Comparison of ENCODE assay signal across 9 cellular contexts in genomic region chr18:79404567-79404910, GRCh38. TPM values are rescaled to one million over a fixed set of nuclear protein-coding genes. Genes with fewer than 3 reads are reported as not detected.
DNase-seq lines count a peak whose midpoint lies in the region; ATAC-seq and TF ChIP-seq lines count a peak whose summit lies in the region.
"Had no signal": no experiment of that assay in that cellular context is flagged by ENCODE, and none has a peak within 500 bp of the region (broad histone marks: within the 10 kb centered on the region; RNA-seq: fewer than 3 reads in every experiment).

No MANE protein-coding gene starts in this region.

- TF ChIP-seq POLR2A in spleen (IDR thresholded peaks at IDR 0.05), result no peak

- H3K4me1 ChIP-seq in effector memory CD4-positive, alpha-beta T cell (ENCODE audit: control insufficient read depth, insufficient read depth, low read length, poor library complexity, severe bottlenecking), result peaks cover 58% of the 10 kb centered on the region
- H3K4me1 ChIP-seq in spleen, result peaks cover 48 to 81% (median 64%) of the 10 kb centered on the region in 6 donors

- CTCF ChIA-PET in T-cell (lab: Charles Lee), result interaction anchor here in 1 of 2 donors (0.5 kb wide), 1 partner anchor 13 kb away, joined by 5 read pairs; no protein-coding TSS in a partner anchor

- H3K9me3 Mint-ChIP-seq in IgD-negative memory B cell (no peaks in the 10 kb centered on the region), T-cell (no peaks in the 10 kb centered on the region)

- H3K4me3 ChIP-seq in effector memory CD4-positive, alpha-beta T cell (ENCODE audit: insufficient read depth, low read depth, low read length, poor library complexity, severe bottlenecking), result peak overlapping the region; percentile 48
- peak overlapping the region in 1 of 8 donors; percentile 74 for H3K4me3 ChIP-seq in spleen

- H3K36me3 ChIP-seq in effector memory CD4-positive, alpha-beta T cell (ENCODE audit: control insufficient read depth, insufficient read depth, low read length), result peaks cover under 1% of the 10 kb centered on the region
- H3K36me3 ChIP-seq in spleen, result peaks cover 0 to 24% (median 0%) of the 10 kb centered on the region in 6 donors

- POLR2A ChIA-PET in T-cell (lab: Charles Lee), result no interaction called here

- no peaks in the 10 kb centered on the region for H3K9me3 ChIP-seq in effector memory CD4-positive, alpha-beta T cell (ENCODE audit: control insufficient read depth, low read length)
- no peaks in the 10 kb centered on the region for H3K9me3 ChIP-seq in spleen
- H3K9me3 ChIP-seq: heart left ventricle had no signal

- H3K4me1 Mint-ChIP-seq in IgD-negative memory B cell, result peaks cover 38 to 54% (median 39%) of the 10 kb centered on the region in 3 donors
- H3K4me1 Mint-ChIP-seq in T-cell, result peaks cover 64 to 71% (median 64%) of the 10 kb centered on the region in 3 donors

- no peaks in the 10 kb centered on the region for H3K27me3 Mint-ChIP-seq in IgD-negative memory B cell
- H3K27me3 Mint-ChIP-seq in T-cell, result no peaks in the 10 kb centered on the region

- intact Hi-C loops in spleen (cut with DNase I; ENCODE audit: low total_unique reads), result no loop called here

- TF ChIP-seq CTCF in spleen (IDR thresholded peaks at IDR 0.05 in 8 of 11, conservative IDR thresholded peaks at IDR 0.05 in 3 of 11), result no peak

- ATAC-seq in T-cell (replicated peaks in 1 of 4), result no peak
- no peak for ATAC-seq in HG03159 (IDR thresholded peaks at IDR 0.05; ENCODE audit: unreplicated experiment)
- no peak for ATAC-seq in HG02588 (IDR thresholded peaks at IDR 0.05; ENCODE audit: unreplicated experiment)
- no peak for ATAC-seq in HG02885 (IDR thresholded peaks at IDR 0.05; ENCODE audit: poor library complexity, unreplicated experiment)
- ATAC-seq: heart left ventricle had no signal

- H3K27ac Mint-ChIP-seq in IgD-negative memory B cell (peak overlapping the region in 2 of 3 donors; percentile 96 to 97), T-cell (peak overlapping the region; percentile 97)

- H3K27me3 ChIP-seq in effector memory CD4-positive, alpha-beta T cell (replicated peaks; ENCODE audit: control insufficient read depth, insufficient read depth, low read length, poor library complexity, severe bottlenecking), result no peaks in the 10 kb centered on the region
- H3K27me3 ChIP-seq in spleen (replicated peaks in 1 of 7), result peaks cover 0 to 3% (median 0%) of the 10 kb centered on the region in 7 donors
- H3K27me3 ChIP-seq: heart left ventricle had no signal

- H3K4me3 Mint-ChIP-seq in IgD-negative memory B cell (peak overlapping the region; percentile 78 to 91 (median 86)), T-cell (peak overlapping the region; percentile 79 to 91 (median 88))

- WGBS in spleen, 5 donors, result 76 to 86% (median 80%) methylated on average over 12 of the region's 12 CpGs

- DNase-seq in T-cell (peak in 7 of 34 experiments; percentile 17 to 46 (median 40)), spleen (peak; percentile 82)
- peak in 1 of 3 donors; percentile 40 for DNase-seq in effector memory CD4-positive, alpha-beta T cell
- DNase-seq: NCI-H2081 had no signal

- peak overlapping the region; percentile 93 for H3K27ac ChIP-seq in effector memory CD4-positive, alpha-beta T cell (ENCODE audit: insufficient read depth, low read length, poor library complexity, severe bottlenecking)
- peak overlapping the region; percentile 84 to 98 (median 95) for H3K27ac ChIP-seq in spleen

- peaks cover 3% of the 10 kb centered on the region for H3K36me3 Mint-ChIP-seq in IgD-negative memory B cell
- H3K36me3 Mint-ChIP-seq in T-cell, result peaks cover 4% of the 10 kb centered on the region

RNA-seq across cellular contexts. Expression of gene NFATC1, which starts 8.8 kb away (rescaled TPM):
- polyA plus RNA-seq in IgD-negative memory B cell (63.2 TPM), spleen (10 to 100 TPM; 20.7 to 36.4 (median 30.0) TPM)
- total RNA-seq in T-cell (100 to 1,000 TPM in 1 of 5 donors, 10 to 100 TPM in 4; 58.1 to 108 (median 66.0) TPM), spleen (10 to 100 TPM; 38.6 to 64.9 (median 56.1) TPM)
